ENCODE assay signal across 1 cellular context in the genomic region with DNA sequence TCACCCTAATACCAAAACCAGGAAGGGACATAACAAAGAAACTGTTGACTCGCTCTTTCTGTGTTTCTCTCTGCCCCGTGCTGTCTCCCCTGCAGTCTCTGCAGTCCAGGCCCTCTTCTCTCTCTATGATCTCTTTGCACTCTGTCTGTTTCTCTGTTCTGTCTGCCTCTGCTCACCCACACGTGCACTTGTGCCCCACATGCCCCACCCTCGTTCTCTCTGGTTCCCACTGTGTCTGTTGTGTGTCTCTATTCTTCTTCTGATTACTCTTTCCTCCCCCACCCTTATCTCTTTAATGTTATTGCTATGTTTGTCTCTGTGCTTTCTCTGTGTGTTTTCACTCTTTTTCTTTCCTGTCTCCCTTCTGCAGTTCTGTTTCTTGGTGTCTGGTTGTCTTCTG.
TF ChIP-seq lines count a peak whose summit lies in the region.

No MANE protein-coding gene starts in this region.

TF ChIP-seq in H1, 55 proteins besides CTCF, POLR2A, EP300 and RAD21 (continued from another document):
- TF ChIP-seq, protein P1, sequence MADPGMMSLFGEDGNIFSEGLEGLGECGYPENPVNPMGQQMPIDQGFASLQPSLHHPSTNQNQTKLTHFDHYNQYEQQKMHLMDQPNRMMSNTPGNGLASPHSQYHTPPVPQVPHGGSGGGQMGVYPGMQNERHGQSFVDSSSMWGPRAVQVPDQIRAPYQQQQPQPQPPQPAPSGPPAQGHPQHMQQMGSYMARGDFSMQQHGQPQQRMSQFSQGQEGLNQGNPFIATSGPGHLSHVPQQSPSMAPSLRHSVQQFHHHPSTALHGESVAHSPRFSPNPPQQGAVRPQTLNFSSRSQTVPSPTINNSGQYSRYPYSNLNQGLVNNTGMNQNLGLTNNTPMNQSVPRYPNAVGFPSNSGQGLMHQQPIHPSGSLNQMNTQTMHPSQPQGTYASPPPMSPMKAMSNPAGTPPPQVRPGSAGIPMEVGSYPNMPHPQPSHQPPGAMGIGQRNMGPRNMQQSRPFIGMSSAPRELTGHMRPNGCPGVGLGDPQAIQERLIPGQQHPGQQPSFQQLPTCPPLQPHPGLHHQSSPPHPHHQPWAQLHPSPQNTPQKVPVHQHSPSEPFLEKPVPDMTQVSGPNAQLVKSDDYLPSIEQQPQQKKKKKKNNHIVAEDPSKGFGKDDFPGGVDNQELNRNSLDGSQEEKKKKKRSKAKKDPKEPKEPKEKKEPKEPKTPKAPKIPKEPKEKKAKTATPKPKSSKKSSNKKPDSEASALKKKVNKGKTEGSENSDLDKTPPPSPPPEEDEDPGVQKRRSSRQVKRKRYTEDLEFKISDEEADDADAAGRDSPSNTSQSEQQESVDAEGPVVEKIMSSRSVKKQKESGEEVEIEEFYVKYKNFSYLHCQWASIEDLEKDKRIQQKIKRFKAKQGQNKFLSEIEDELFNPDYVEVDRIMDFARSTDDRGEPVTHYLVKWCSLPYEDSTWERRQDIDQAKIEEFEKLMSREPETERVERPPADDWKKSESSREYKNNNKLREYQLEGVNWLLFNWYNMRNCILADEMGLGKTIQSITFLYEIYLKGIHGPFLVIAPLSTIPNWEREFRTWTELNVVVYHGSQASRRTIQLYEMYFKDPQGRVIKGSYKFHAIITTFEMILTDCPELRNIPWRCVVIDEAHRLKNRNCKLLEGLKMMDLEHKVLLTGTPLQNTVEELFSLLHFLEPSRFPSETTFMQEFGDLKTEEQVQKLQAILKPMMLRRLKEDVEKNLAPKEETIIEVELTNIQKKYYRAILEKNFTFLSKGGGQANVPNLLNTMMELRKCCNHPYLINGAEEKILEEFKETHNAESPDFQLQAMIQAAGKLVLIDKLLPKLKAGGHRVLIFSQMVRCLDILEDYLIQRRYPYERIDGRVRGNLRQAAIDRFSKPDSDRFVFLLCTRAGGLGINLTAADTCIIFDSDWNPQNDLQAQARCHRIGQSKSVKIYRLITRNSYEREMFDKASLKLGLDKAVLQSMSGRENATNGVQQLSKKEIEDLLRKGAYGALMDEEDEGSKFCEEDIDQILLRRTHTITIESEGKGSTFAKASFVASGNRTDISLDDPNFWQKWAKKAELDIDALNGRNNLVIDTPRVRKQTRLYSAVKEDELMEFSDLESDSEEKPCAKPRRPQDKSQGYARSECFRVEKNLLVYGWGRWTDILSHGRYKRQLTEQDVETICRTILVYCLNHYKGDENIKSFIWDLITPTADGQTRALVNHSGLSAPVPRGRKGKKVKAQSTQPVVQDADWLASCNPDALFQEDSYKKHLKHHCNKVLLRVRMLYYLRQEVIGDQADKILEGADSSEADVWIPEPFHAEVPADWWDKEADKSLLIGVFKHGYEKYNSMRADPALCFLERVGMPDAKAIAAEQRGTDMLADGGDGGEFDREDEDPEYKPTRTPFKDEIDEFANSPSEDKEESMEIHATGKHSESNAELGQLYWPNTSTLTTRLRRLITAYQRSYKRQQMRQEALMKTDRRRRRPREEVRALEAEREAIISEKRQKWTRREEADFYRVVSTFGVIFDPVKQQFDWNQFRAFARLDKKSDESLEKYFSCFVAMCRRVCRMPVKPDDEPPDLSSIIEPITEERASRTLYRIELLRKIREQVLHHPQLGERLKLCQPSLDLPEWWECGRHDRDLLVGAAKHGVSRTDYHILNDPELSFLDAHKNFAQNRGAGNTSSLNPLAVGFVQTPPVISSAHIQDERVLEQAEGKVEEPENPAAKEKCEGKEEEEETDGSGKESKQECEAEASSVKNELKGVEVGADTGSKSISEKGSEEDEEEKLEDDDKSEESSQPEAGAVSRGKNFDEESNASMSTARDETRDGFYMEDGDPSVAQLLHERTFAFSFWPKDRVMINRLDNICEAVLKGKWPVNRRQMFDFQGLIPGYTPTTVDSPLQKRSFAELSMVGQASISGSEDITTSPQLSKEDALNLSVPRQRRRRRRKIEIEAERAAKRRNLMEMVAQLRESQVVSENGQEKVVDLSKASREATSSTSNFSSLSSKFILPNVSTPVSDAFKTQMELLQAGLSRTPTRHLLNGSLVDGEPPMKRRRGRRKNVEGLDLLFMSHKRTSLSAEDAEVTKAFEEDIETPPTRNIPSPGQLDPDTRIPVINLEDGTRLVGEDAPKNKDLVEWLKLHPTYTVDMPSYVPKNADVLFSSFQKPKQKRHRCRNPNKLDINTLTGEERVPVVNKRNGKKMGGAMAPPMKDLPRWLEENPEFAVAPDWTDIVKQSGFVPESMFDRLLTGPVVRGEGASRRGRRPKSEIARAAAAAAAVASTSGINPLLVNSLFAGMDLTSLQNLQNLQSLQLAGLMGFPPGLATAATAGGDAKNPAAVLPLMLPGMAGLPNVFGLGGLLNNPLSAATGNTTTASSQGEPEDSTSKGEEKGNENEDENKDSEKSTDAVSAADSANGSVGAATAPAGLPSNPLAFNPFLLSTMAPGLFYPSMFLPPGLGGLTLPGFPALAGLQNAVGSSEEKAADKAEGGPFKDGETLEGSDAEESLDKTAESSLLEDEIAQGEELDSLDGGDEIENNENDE (IDR thresholded peaks at IDR 0.05; ENCODE audit: insufficient replicate concordance, low read length), result no peak
TF ChIP-seq in H1: peak in this region for 0.
